ENCODE assay signal across 13 cellular contexts in genomic region chr18:63186934-63187574, GRCh38.
A peak's percentile ranks its signal among the peaks of the same experiment; 100 is the strongest.
DNase-seq lines count a peak whose midpoint lies in the region; ATAC-seq, FAIRE-seq and TF ChIP-seq lines count a peak whose summit lies in the region.
"Had no signal": no experiment of that assay in that cellular context is flagged by ENCODE, and none has a peak within 500 bp of the region (broad histone marks: within the 10 kb centered on the region; RNA-seq: fewer than 3 reads in every experiment).

No MANE protein-coding gene starts in this region.

- H3K9me3 ChIP-seq in mammary epithelial cell (replicated peaks; ENCODE audit: insufficient read depth, low read length) (no peaks in the 10 kb centered on the region), SU-DHL-6 (ENCODE audit: insufficient read depth, low read length) (no peaks in the 10 kb centered on the region), uterus (no peaks in the 10 kb centered on the region)
- H3K9me3 ChIP-seq: neutrophil had no signal

- intact Hi-C loops in mammary epithelial cell (cut with micrococcal nuclease) (no loop called here), MCF 10A (cut with micrococcal nuclease) (no loop called here), left ventricle myocardium superior (cut with micrococcal nuclease) (no loop called here), uterus (cut with DNase I; ENCODE audit: low total_unique reads) (no loop called here)

- ATAC-seq in left ventricle myocardium superior = peak; percentile 74
- ATAC-seq in GM18498 (IDR thresholded peaks at IDR 0.05; ENCODE audit: unreplicated experiment) = no peak

- TF ChIP-seq POLR2A in uterus (IDR thresholded peaks at IDR 0.05) = no peak
- TF ChIP-seq POLR2A in H54 (IDR thresholded peaks at IDR 0.05; ENCODE audit: low read depth, low read length) = no peak

- H3K4me2 ChIP-seq in mammary epithelial cell (ENCODE audit: insufficient read depth, low read depth, low read length) (no peak overlapping the region), SU-DHL-6 (ENCODE audit: low read depth, low read length, poor library complexity, severe bottlenecking) (no peak overlapping the region)

- H3K36me3 Mint-ChIP-seq in MCF 10A (ENCODE audit: insufficient read depth, unreplicated experiment) = no peaks in the 10 kb centered on the region

- H4K20me1 ChIP-seq in mammary epithelial cell (ENCODE audit: insufficient read depth, low read length) (no peaks in the 10 kb centered on the region), SU-DHL-6 (ENCODE audit: low read depth, low read length) (no peaks in the 10 kb centered on the region)

- H3K79me2 ChIP-seq in mammary epithelial cell (ENCODE audit: insufficient read depth, low read length) (no peaks in the 10 kb centered on the region), SU-DHL-6 (ENCODE audit: insufficient read depth, low read length) (peaks cover 88% of the 10 kb centered on the region)

- H2AFZ ChIP-seq in mammary epithelial cell (ENCODE audit: low read depth, low read length) = no peak overlapping the region
- no peak overlapping the region for H2AFZ ChIP-seq in SU-DHL-6 (ENCODE audit: low read depth, low read length, severe bottlenecking)

- H3K9ac ChIP-seq in mammary epithelial cell (ENCODE audit: insufficient read depth, low read length) (no peak overlapping the region), SU-DHL-6 (ENCODE audit: low read length) (no peak overlapping the region)

- TF ChIP-seq CTCF in mammary epithelial cell (conservative IDR thresholded peaks at IDR 0.05 in 1 of 2, IDR thresholded peaks at IDR 0.05 in 1 of 2; ENCODE audit: extremely low read depth in 1 of 2, insufficient read depth in 1 of 2, low read depth in 1 of 2, low read length in 2 of 2) = no peak
- no peak for TF ChIP-seq CTCF in MCF 10A (IDR thresholded peaks at IDR 0.05; ENCODE audit: unreplicated experiment)
- TF ChIP-seq CTCF in SU-DHL-6 (IDR thresholded peaks at IDR 0.05; ENCODE audit: insufficient read depth, low read length, poor library complexity, severe bottlenecking) = no peak
- TF ChIP-seq CTCF in uterus (IDR thresholded peaks at IDR 0.05) = no peak

- POLR2A ChIA-PET in MCF 10A (lab: Yijun Ruan, JAX) = interaction anchor here (0.7 to 1.1 kb wide), 4 partner anchors 9 to 43 kb away, joined by 3 to 6 read pairs (median 4); no protein-coding TSS in a partner anchor

- in situ Hi-C loops in mammary epithelial cell (cut with MboI; ENCODE audit: low sequenced_read_pairs in 2 of 2) = no loop called here

- H3K4me1 Mint-ChIP-seq in MCF 10A (ENCODE audit: insufficient read depth, unreplicated experiment) = peaks cover 6% of the 10 kb centered on the region

- H3K9me2 ChIP-seq in SU-DHL-6 (replicated peaks; ENCODE audit: insufficient read depth, low read length) = no peaks in the 10 kb centered on the region

- H3K36me3 ChIP-seq in mammary epithelial cell (ENCODE audit: insufficient read depth, low read length) (no peaks in the 10 kb centered on the region), SU-DHL-6 (ENCODE audit: low read length) (0 out of 2 replicates have a peak, but pooled peaks cover 4% of the 10 kb centered on the region), uterus (no peaks in the 10 kb centered on the region)
- H3K36me3 ChIP-seq: neutrophil had no signal

- WGBS in mammary epithelial cell (ENCODE audit: low coverage, missing lambda C conversion rate) = 77% methylated on average over 3 of the region's 3 CpGs

- no peaks in the 10 kb centered on the region for H3K9me3 Mint-ChIP-seq in MCF 10A (ENCODE audit: unreplicated experiment)

- DNase-seq in mammary epithelial cell (peak; percentile 15), MCF 10A (ENCODE audit: unreplicated experiment) (no peak), left ventricle myocardium superior (no peak), uterus (no peak), H54 (ENCODE audit: insufficient read length, low spot score) (no peak), globus pallidus (ENCODE audit: low spot score) (no peak)
- DNase-seq: AML-193; kidney glomerular epithelial cell; NCI-H526; stimulated activated naive CD4-positive, alpha-beta T cell treated with Interleukin-2 at 50 U/mL for 16 hours had no signal

- H3K27ac ChIP-seq in mammary epithelial cell (ENCODE audit: insufficient read depth, low read depth, low read length) = no peak overlapping the region
- H3K27ac ChIP-seq in SU-DHL-6 (ENCODE audit: low read depth, low read length) = peak overlapping the region; percentile 20; the same call in 1 of the 2 replicates
- peak overlapping the region; percentile 36 to 74 for H3K27ac ChIP-seq in uterus
- H3K27ac ChIP-seq: neutrophil had no signal

- no peaks in the 10 kb centered on the region for H3K27me3 Mint-ChIP-seq in MCF 10A (ENCODE audit: insufficient read depth, unreplicated experiment)

- dilution Hi-C loops in mammary epithelial cell (cut with HindIII; ENCODE audit: low sequenced_read_pairs) = no loop called here

- H3K27me3 ChIP-seq in mammary epithelial cell (ENCODE audit: insufficient read depth, low read length) (peaks cover 4% of the 10 kb centered on the region), SU-DHL-6 (ENCODE audit: low read length) (no peaks in the 10 kb centered on the region), uterus (no peaks in the 10 kb centered on the region)
- H3K27me3 ChIP-seq: neutrophil had no signal

- H3F3A ChIP-seq in SU-DHL-6 (ENCODE audit: insufficient read depth) = no peaks in the 10 kb centered on the region; the same call in 1 of the 2 replicates

- CTCF ChIA-PET in mammary epithelial cell (lab: Charles Lee; ENCODE audit: low non-redundant PET) = no interaction called here
- CTCF ChIA-PET in MCF 10A (lab: Yijun Ruan, JAX) = interaction anchor here (1.1 to 1.3 kb wide), 2 partner anchors 10 to 33 kb away, joined by 3 to 4 read pairs; no protein-coding TSS in a partner anchor

- H3K4me3 ChIP-seq in mammary epithelial cell (replicated peaks in 1 of 3; ENCODE audit: insufficient read depth in 1 of 3, low read depth in 2 of 3, low read length in 3 of 3) = no peak overlapping the region
- H3K4me3 ChIP-seq in SU-DHL-6 (ENCODE audit: insufficient read depth, low read length, poor library complexity, severe bottlenecking) = no peak overlapping the region
- no peak overlapping the region for H3K4me3 ChIP-seq in uterus

- H3K27ac Mint-ChIP-seq in MCF 10A (ENCODE audit: low read depth, unreplicated experiment) = no peak overlapping the region

- FAIRE-seq in H54 (lab: Jason Lieb, UNC) = no peak

- no peak overlapping the region for H3K4me3 Mint-ChIP-seq in MCF 10A (ENCODE audit: unreplicated experiment)

- H3K4me1 ChIP-seq in mammary epithelial cell (ENCODE audit: insufficient read depth, low read length) (no peaks in the 10 kb centered on the region), uterus (peaks cover 10 to 15% of the 10 kb centered on the region in 2 donors)

- no TSS peak for BruUV-seq in mammary epithelial cell (replicated peaks; lab: Mats Ljungman, UMichigan)
- BruUV-seq in MCF 10A (replicated peaks; lab: Mats Ljungman, UMichigan) = no TSS peak
